28 cellular contexts compared by ENCODE assay signal in genomic region chr1:167274061-167274460, GRCh38.
"Had no signal": no experiment of that assay in that cellular context is flagged by ENCODE, and none has a peak within 500 bp of the region (broad histone marks: within the 10 kb centered on the region; RNA-seq: fewer than 3 reads in every experiment).

No MANE protein-coding gene starts in this region.

- H3K4me3 Mint-ChIP-seq: activated CD4-positive, alpha-beta memory T cell treated with anti-CD3 and anti-CD28 coated beads, Interleukin-2, amount 10 ng/mL, durations not matched to agents 7 days and 5 days; activated CD8-positive, alpha-beta memory T cell treated with anti-CD3 and anti-CD28 coated beads, Interleukin-2, amount 10 ng/mL, durations not matched to agents 7 days and 5 days; activated naive CD4-positive, alpha-beta T cell treated with anti-CD3 and anti-CD28 coated beads, Interleukin-2, amount 10 ng/mL, durations not matched to agents 7 days and 5 days; activated naive CD8-positive, alpha-beta T cell; activated naive CD8-positive, alpha-beta T cell treated with anti-CD3 and anti-CD28 coated beads, Interleukin-2, amount 50 U/mL, for 24 hours had no signal

- H3K4me3 ChIP-seq: cardiac muscle cell, K562, Peyer's patch had no signal

- H3K36me3 ChIP-seq: brain microvascular endothelial cell, cardiac muscle cell, Peyer's patch, WERI-Rb-1 had no signal

- H3K27me3 ChIP-seq: brain microvascular endothelial cell, cardiac muscle cell, Peyer's patch had no signal

- H3K27me3 Mint-ChIP-seq: activated CD4-positive, alpha-beta memory T cell treated with anti-CD3 and anti-CD28 coated beads, Interleukin-2, amount 10 ng/mL, durations not matched to agents 7 days and 5 days; activated CD8-positive, alpha-beta memory T cell treated with anti-CD3 and anti-CD28 coated beads, Interleukin-2, amount 10 ng/mL, durations not matched to agents 7 days and 5 days; activated naive CD4-positive, alpha-beta T cell treated with anti-CD3 and anti-CD28 coated beads, Interleukin-2, amount 10 ng/mL, durations not matched to agents 7 days and 5 days; activated naive CD8-positive, alpha-beta T cell; activated naive CD8-positive, alpha-beta T cell treated with anti-CD3 and anti-CD28 coated beads, Interleukin-2, amount 50 U/mL, for 24 hours had no signal

- H3K27ac ChIP-seq: brain microvascular endothelial cell, cardiac muscle cell, Peyer's patch, WERI-Rb-1 had no signal

- H3K27ac Mint-ChIP-seq: activated CD4-positive, alpha-beta memory T cell treated with anti-CD3 and anti-CD28 coated beads, Interleukin-2, amount 10 ng/mL, durations not matched to agents 7 days and 5 days; activated CD8-positive, alpha-beta memory T cell treated with anti-CD3 and anti-CD28 coated beads, Interleukin-2, amount 10 ng/mL, durations not matched to agents 7 days and 5 days; activated naive CD8-positive, alpha-beta T cell; activated naive CD8-positive, alpha-beta T cell treated with anti-CD3 and anti-CD28 coated beads, Interleukin-2, amount 50 U/mL, for 24 hours had no signal

- DNase-seq: activated CD4-positive, alpha-beta memory T cell treated with anti-CD3 and anti-CD28 coated beads, Interleukin-2, amount 10 ng/mL, durations not matched to agents 7 days and 5 days; activated CD4-positive, alpha-beta T cell treated with anti-CD3 and anti-CD28 coated beads for 1 hour; activated CD4-positive, alpha-beta T cell treated with anti-CD3 and anti-CD28 coated beads for 48 hours; activated CD4-positive, CD25-positive, alpha-beta regulatory T cell; activated CD8-positive, alpha-beta memory T cell treated with anti-CD3 and anti-CD28 coated beads for 24 hours; activated CD8-positive, alpha-beta memory T cell treated with anti-CD3 and anti-CD28 coated beads, Interleukin-2, amount 10 ng/mL, durations not matched to agents 7 days and 5 days; activated CD8-positive, alpha-beta memory T cell treated with anti-CD3 and anti-CD28 coated beads, Interleukin-2, amount 50 U/mL, for 48 hours; activated effector memory CD4-positive, alpha-beta T cell treated with Interleukin-2 at 50 U/mL for 16 hours; activated naive CD4-positive, alpha-beta T cell treated with anti-CD3 and anti-CD28 coated beads, Interleukin-2, amount 10 ng/mL, durations not matched to agents 7 days and 5 days; activated naive CD8-positive, alpha-beta T cell treated with anti-CD3 and anti-CD28 coated beads, Interleukin-2, amount 50 U/mL, for 24 hours; activated T-cell treated with anti-CD3 and anti-CD28 coated beads, Interleukin-2, amount 50 U/mL, for 48 hours; MM.1S; NCI-H146; NCI-H187; NCI-H2029 treated with DMSO at 0.1 percent for 48 hours; NCI-H2227 treated with DMSO at 0.1 percent for 48 hours; PC-3; Peyer's patch; SHP77 treated with DMSO at 0.1 percent for 48 hours; SW 1271; T-helper 1 cell; T-helper 2 cell; T-helper 9 cell had no signal

- H3K9me3 Mint-ChIP-seq: activated CD4-positive, alpha-beta memory T cell treated with anti-CD3 and anti-CD28 coated beads, Interleukin-2, amount 10 ng/mL, durations not matched to agents 7 days and 5 days; activated naive CD4-positive, alpha-beta T cell treated with anti-CD3 and anti-CD28 coated beads, Interleukin-2, amount 10 ng/mL, durations not matched to agents 7 days and 5 days; activated naive CD8-positive, alpha-beta T cell treated with anti-CD3 and anti-CD28 coated beads, Interleukin-2, amount 50 U/mL, for 24 hours had no signal

- H3K9me3 ChIP-seq: Peyer's patch had no signal
